8 cellular contexts compared by ENCODE assay signal in the genomic region with DNA sequence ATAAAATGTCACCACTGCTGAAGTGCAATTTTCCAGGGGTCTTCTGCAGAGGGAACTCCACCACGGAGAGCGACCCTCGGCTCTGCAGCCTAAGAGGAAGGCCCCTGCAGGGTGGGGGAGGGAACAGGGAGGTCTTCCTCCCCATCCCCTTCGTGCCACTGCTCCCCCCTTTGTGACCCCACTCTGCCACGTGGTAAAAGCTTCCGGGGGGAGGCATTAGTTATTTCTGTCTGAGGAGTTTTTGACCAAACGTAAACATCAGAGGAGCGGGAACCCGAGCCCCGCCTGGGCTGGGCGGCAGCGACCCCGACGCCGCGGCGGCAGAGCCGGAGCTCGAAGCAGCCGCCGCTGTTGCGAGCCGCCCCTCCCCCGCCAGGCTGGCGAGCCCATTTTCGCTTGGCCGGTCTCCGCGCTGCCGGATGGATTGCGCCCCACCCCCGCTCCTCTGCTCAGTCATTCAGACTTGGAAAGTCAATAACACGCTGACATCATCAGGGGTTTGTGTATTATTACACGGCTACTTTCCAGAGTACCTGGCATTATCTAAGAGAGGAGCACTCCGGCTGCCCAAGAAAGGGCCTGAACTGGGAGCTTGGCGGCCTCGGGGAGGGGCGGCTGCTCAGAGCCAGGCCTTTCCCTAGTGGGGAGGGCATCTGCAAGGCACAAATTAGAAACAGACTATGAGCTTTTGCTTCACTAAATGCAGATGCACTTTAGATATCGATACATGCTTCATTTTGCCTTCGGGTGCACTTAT.
DNase-seq lines count a peak whose midpoint lies in the region; ATAC-seq and TF ChIP-seq lines count a peak whose summit lies in the region.

No MANE protein-coding gene starts in this region.

- H3K36me3 Mint-ChIP-seq in type B pancreatic cell = no peaks in the 10 kb centered on the region

- H3K27ac ChIP-seq in adipose tissue (ENCODE audit: low read depth, low read length) = peak overlapping the region; percentile 58

- peak overlapping the region; percentile 26 for H3K4me3 ChIP-seq in GM12875 (ENCODE audit: low read depth, low read length)

- peaks cover 61% of the 10 kb centered on the region for H3K4me1 Mint-ChIP-seq in type B pancreatic cell (ENCODE audit: unreplicated experiment)

- peak overlapping the region; percentile 88 for H3K4me3 Mint-ChIP-seq in type B pancreatic cell

- peak overlapping the region; percentile 98 for H3K27ac Mint-ChIP-seq in type B pancreatic cell

- peak; percentile 81 for ATAC-seq in HG02798 (IDR thresholded peaks at IDR 0.05; ENCODE audit: poor library complexity, unreplicated experiment)

- intact Hi-C loops in cardiac septum (cut with DNase I) = loop anchor here (1.0 to 10.0 kb wide), 12 partner anchors 93 to 1023 kb away; a partner anchor contains a TSS

- peak; percentile 99 for DNase-seq in NCI-H1417 treated with DMSO at 0.1 percent for 48 hours (lab: John Stamatoyannopoulos, UW)
- DNase-seq in SW 1271 (lab: John Stamatoyannopoulos, UW) = peak; percentile 95 to 98
- peak; percentile 97 for DNase-seq in cardiac septum (ENCODE audit: low spot score)
- DNase-seq in pons (ENCODE audit: low spot score) = peak; percentile 99
- peak; percentile 98 for DNase-seq in type B pancreatic cell (ENCODE audit: extremely low spot score, unreplicated experiment)

- TF ChIP-seq CTCF in GM12875 (IDR thresholded peaks at IDR 0.05; ENCODE audit: borderline replicate concordance, insufficient read depth, low read depth, low read length) (no peak), type B pancreatic cell (conservative IDR thresholded peaks at IDR 0.05) (peak; percentile 18)

- peaks cover 4% of the 10 kb centered on the region for H3K9me3 Mint-ChIP-seq in type B pancreatic cell

- peaks cover 11% of the 10 kb centered on the region for H3K27me3 Mint-ChIP-seq in type B pancreatic cell

- 1% methylated on average over 40 of the region's 40 CpGs for WGBS in adipose tissue, 3 donors

Comparison
In these comparisons a context has a peak if more than half of its experiments do, and no peak if none do; other contexts are left out.
1. Peak in every context shown above with its lines: DNase-seq, ATAC-seq, H3K4me3 ChIP-seq and H3K27ac ChIP-seq.